ENCODE assay signal across 15 cellular contexts in genomic region chr10:70603439-70603778, GRCh38. TPM values are rescaled to one million over a fixed set of nuclear protein-coding genes. Genes with fewer than 3 reads are reported as not detected.
DNase-seq lines count a peak whose midpoint lies in the region; ATAC-seq, FAIRE-seq and TF ChIP-seq lines count a peak whose summit lies in the region.
"Had no signal": no experiment of that assay in that cellular context is flagged by ENCODE, and none has a peak within 500 bp of the region (broad histone marks: within the 10 kb centered on the region; RNA-seq: fewer than 3 reads in every experiment).

No MANE protein-coding gene starts in this region.

- H3K9me3 ChIP-seq in CD4-positive, alpha-beta memory T cell (ENCODE audit: control insufficient read depth in 1 of 2, low read length in 2 of 2) = no peaks in the 10 kb centered on the region
- H3K9me3 ChIP-seq in GM12878 (replicated peaks; ENCODE audit: control insufficient read depth, insufficient read depth, low read length) = no peaks in the 10 kb centered on the region

- no peak for TF ChIP-seq CTCF in activated CD8-positive, alpha-beta T cell treated with anti-CD3 and anti-CD28 coated beads for 36 hours (IDR thresholded peaks at IDR 0.05)
- TF ChIP-seq CTCF in GM12878 (IDR thresholded peaks at IDR 0.05 in 2 of 3, conservative IDR thresholded peaks at IDR 0.05 in 1 of 3; ENCODE audit: control insufficient read depth in 2 of 3, extremely low read depth in 1 of 3, insufficient read depth in 1 of 3, low read depth in 3 of 3, low read length in 3 of 3) = no peak

- peaks cover 24 to 61% (median 43%) of the 10 kb centered on the region in 4 donors for H3K4me1 Mint-ChIP-seq in CD4-positive, alpha-beta memory T cell
- peaks cover 59% of the 10 kb centered on the region for H3K4me1 Mint-ChIP-seq in activated CD8-positive, alpha-beta T cell treated with anti-CD3 and anti-CD28 coated beads for 36 hours (ENCODE audit: low read depth)

- H3K27me3 ChIP-seq in CD4-positive, alpha-beta memory T cell (ENCODE audit: insufficient read depth, low read length) = no peaks in the 10 kb centered on the region
- no peaks in the 10 kb centered on the region for H3K27me3 ChIP-seq in GM12878 (replicated peaks in 1 of 2; ENCODE audit: control insufficient read depth in 2 of 2, insufficient read depth in 2 of 2, low read length in 1 of 2)

- SMC1A ChIA-PET in GM12878 (lab: Charles Lee; ENCODE audit: uncharacterized antibody, unreplicated experiment) = no interaction called here

- no peak overlapping the region for H3K4me2 ChIP-seq in GM12878 (ENCODE audit: control insufficient read depth, insufficient read depth)
- H3K4me2 ChIP-seq: PC-9 had no signal

- 48% methylated on average over 6 of the region's 6 CpGs for WGBS in GM12878 (ENCODE audit: insufficient coverage, insufficient replicate concordance, low lambda C conversion rate, missing lambda C conversion rate)

- no peak for FAIRE-seq in GM12878 (lab: Jason Lieb, UNC)

- H3K9me3 Mint-ChIP-seq in CD4-positive, alpha-beta memory T cell = no peaks in the 10 kb centered on the region
- H3K9me3 Mint-ChIP-seq in activated CD8-positive, alpha-beta T cell treated with anti-CD3 and anti-CD28 coated beads for 36 hours = no peaks in the 10 kb centered on the region
- H3K9me3 Mint-ChIP-seq: HFFc6 had no signal

- H3K4me3 ChIP-seq in CD4-positive, alpha-beta memory T cell (ENCODE audit: low read length in 2 of 2) = peak overlapping the region in 1 of 2 donors; percentile 56
- H3K4me3 ChIP-seq in GM12878 = no peak overlapping the region
- H3K4me3 ChIP-seq: PC-9 had no signal

- intact Hi-C loops in CD4-positive, alpha-beta memory T cell (cut with micrococcal nuclease) = loop anchor here (2.0 kb wide), 2 partner anchors 25 to 45 kb away; no protein-coding TSS in a partner anchor
- intact Hi-C loops in activated CD8-positive, alpha-beta T cell treated with anti-CD3 and anti-CD28 coated beads for 36 hours (cut with micrococcal nuclease) = loop anchor here (1.0 kb wide), 1 partner anchor 25 kb away; no protein-coding TSS in a partner anchor
- intact Hi-C loops in GM12878 (cut with micrococcal nuclease; ENCODE audit: unreplicated experiment) = no loop called here

- H3K36me3 Mint-ChIP-seq in CD4-positive, alpha-beta memory T cell = peaks cover 6 to 18% of the 10 kb centered on the region in 2 donors
- H3K36me3 Mint-ChIP-seq in activated CD8-positive, alpha-beta T cell treated with anti-CD3 and anti-CD28 coated beads for 36 hours (ENCODE audit: low read depth) = peaks cover 34% of the 10 kb centered on the region
- H3K36me3 Mint-ChIP-seq: mesothelial cell of epicardium had no signal

- no peaks in the 10 kb centered on the region for H4K20me1 ChIP-seq in GM12878 (ENCODE audit: control insufficient read depth, insufficient read depth)

- no TSS peak for BruUV-seq in GM12878 (replicated peaks; lab: Mats Ljungman, UMichigan)

- peak overlapping the region; percentile 93 to 98 (median 96) for H3K4me3 Mint-ChIP-seq in CD4-positive, alpha-beta memory T cell
- peak overlapping the region; percentile 98 for H3K4me3 Mint-ChIP-seq in activated CD8-positive, alpha-beta T cell treated with anti-CD3 and anti-CD28 coated beads for 36 hours
- H3K4me3 Mint-ChIP-seq: HFFc6, mesothelial cell of epicardium had no signal

- H2AFZ ChIP-seq in GM12878 (ENCODE audit: control insufficient read depth, low read depth, low read length) = no peak overlapping the region
- H2AFZ ChIP-seq: PC-9 had no signal

- peak overlapping the region; percentile 53 for H3K27ac ChIP-seq in CD4-positive, alpha-beta memory T cell (ENCODE audit: low read depth, low read length)
- no peak overlapping the region for H3K27ac ChIP-seq in GM12878 (ENCODE audit: control insufficient read depth, insufficient read depth)
- H3K27ac ChIP-seq: PC-9 had no signal

- no peaks in the 10 kb centered on the region for H3K79me2 ChIP-seq in GM12878 (ENCODE audit: control insufficient read depth, insufficient read depth, low read length)

- TF ChIP-seq EP300 in GM12878 (IDR thresholded peaks at IDR 0.05; ENCODE audit: borderline replicate concordance in 1 of 2, control insufficient read depth in 1 of 2, low read depth in 2 of 2, low read length in 2 of 2) = no peak

- in situ Hi-C loops in GM12878 (cut with MboI) = no loop called here
- in situ Hi-C loops in G401 (cut with HindIII; ENCODE audit: low sequenced_read_pairs) = no loop called here

- CTCF ChIA-PET in CD4-positive, alpha-beta memory T cell (lab: Charles Lee; ENCODE audit: partially characterized antibody) = no interaction called here
- CTCF ChIA-PET in activated CD8-positive, alpha-beta T cell treated with anti-CD3 and anti-CD28 coated beads for 36 hours (lab: Charles Lee) = interaction anchor here (1.2 kb wide), 1 partner anchor 12 kb away, joined by 3 read pairs; no protein-coding TSS in a partner anchor
- CTCF ChIA-PET in GM12878 (lab: Yijun Ruan, JAX) = interaction anchor here (0.6 kb wide), 1 partner anchor 10 kb away, joined by 3 read pairs; no protein-coding TSS in a partner anchor

- peak in 2 of 5 donors; percentile 15 to 41 for DNase-seq in CD4-positive, alpha-beta memory T cell
- DNase-seq in activated CD8-positive, alpha-beta T cell treated with anti-CD3 and anti-CD28 coated beads for 36 hours = peak; percentile 79
- DNase-seq in GM12878 (ENCODE audit: low read depth, low spot score) (no peak), G401 (ENCODE audit: low spot score) (no peak), superior temporal gyrus (ENCODE audit: extremely low spot score) (no peak), iPS-NIHi11 (ENCODE audit: low spot score) (no peak), NCI-H2171 (lab: John Stamatoyannopoulos, UW) (no peak)
- peak; percentile 52 for DNase-seq in stimulated activated CD8-positive, alpha-beta memory T cell treated with anti-CD3 and anti-CD28 coated beads, Interleukin-12 subunit alpha, Interleukin-12 subunit beta, amount 100 ng/mL, for 1 hour (ENCODE audit: low read depth)
- DNase-seq: cerebellar nuclear complex, erythroblast, HFFc6, MM.1S, NCI-H2227 treated with DMSO at 0.1 percent for 48 hours, PC-9 had no signal

- H3K27me3 Mint-ChIP-seq in CD4-positive, alpha-beta memory T cell = no peaks in the 10 kb centered on the region
- H3K27me3 Mint-ChIP-seq in activated CD8-positive, alpha-beta T cell treated with anti-CD3 and anti-CD28 coated beads for 36 hours = no peaks in the 10 kb centered on the region

- RAD21 ChIA-PET in GM12878 (lab: Charles Lee; ENCODE audit: unreplicated experiment) = no interaction called here

- H3K4me1 ChIP-seq in CD4-positive, alpha-beta memory T cell (ENCODE audit: insufficient read depth, low read length) = peaks cover 44% of the 10 kb centered on the region
- H3K4me1 ChIP-seq in GM12878 (ENCODE audit: control insufficient read depth, insufficient read depth, low read length) = no peaks in the 10 kb centered on the region

- TF ChIP-seq RAD21 in GM12878 (IDR thresholded peaks at IDR 0.05; ENCODE audit: insufficient read depth, low read depth, low read length) = no peak

- H3K36me3 ChIP-seq in CD4-positive, alpha-beta memory T cell (ENCODE audit: insufficient read depth, low read length) = no peaks in the 10 kb centered on the region
- no peaks in the 10 kb centered on the region for H3K36me3 ChIP-seq in GM12878 (ENCODE audit: control insufficient read depth in 2 of 2, insufficient read depth in 2 of 2, low read length in 1 of 2)

- ATAC-seq in activated CD8-positive, alpha-beta T cell treated with anti-CD3 and anti-CD28 coated beads for 36 hours = peak; percentile 31
- no peak for ATAC-seq in GM12878

- no peak overlapping the region for H3K9ac ChIP-seq in GM12878 (ENCODE audit: control insufficient read depth, insufficient read depth, low read length)

- peak overlapping the region; percentile 19 to 97 (median 88) for H3K27ac Mint-ChIP-seq in CD4-positive, alpha-beta memory T cell
- peak overlapping the region; percentile 97 for H3K27ac Mint-ChIP-seq in activated CD8-positive, alpha-beta T cell treated with anti-CD3 and anti-CD28 coated beads for 36 hours
- H3K27ac Mint-ChIP-seq: HFFc6, mesothelial cell of epicardium had no signal

- POLR2A ChIA-PET in CD4-positive, alpha-beta memory T cell (lab: Charles Lee; ENCODE audit: partially characterized antibody) = interaction anchor here (1.1 to 4.2 kb wide), 3 partner anchors 13 to 44 kb away, joined by 5 to 28 read pairs (median 8); no protein-coding TSS in a partner anchor
- POLR2A ChIA-PET in activated CD8-positive, alpha-beta T cell treated with anti-CD3 and anti-CD28 coated beads for 36 hours (lab: Charles Lee) = interaction anchor here (1.1 to 1.7 kb wide), 3 partner anchors 9 to 29 kb away, joined by 3 to 6 read pairs (median 5); no protein-coding TSS in a partner anchor
- POLR2A ChIA-PET in GM12878 (lab: Charles Lee) = no interaction called here

- TF ChIP-seq POLR2A in GM12878 (IDR thresholded peaks at IDR 0.05; ENCODE audit: low read depth, low read length) = no peak

RNA-seq across cellular contexts. Expression of gene PRF1, which starts 0.9 kb away (rescaled TPM):
- total RNA-seq in CD4-positive, alpha-beta memory T cell = 10 to 100 TPM; 18.0 to 19.5 TPM
- polyA plus RNA-seq in CD4-positive, alpha-beta memory T cell = 10 to 100 TPM; 65.0 to 67.5 TPM
- total RNA-seq in activated CD8-positive, alpha-beta T cell treated with anti-CD3 and anti-CD28 coated beads for 36 hours = 100 to 1,000 TPM; 107 to 113 TPM
- 13.7 and 18.8 TPM in 2 replicates for total RNA-seq in GM12878 (2013; cell fraction: nucleolus; rRNA removed)
- total RNA-seq in GM12878 (2014; rRNA removed) = 1.1 and 1.9 TPM in 2 replicates
- total RNA-seq in GM12878 (2014; rRNA removed; fragmentation: Illumina TruSeq; extraction: Trizol) = 1.1 and 1.4 TPM in 2 replicates
- 1.5 and 1.8 TPM in 2 replicates for total RNA-seq in GM12878 (2021)
- polyA plus RNA-seq in GM12878 (2011; ENCODE audit: low read depth) = 1.3 TPM
- polyA plus RNA-seq in GM12878 (2011; rRNA removed) = 5.5 and 15.7 TPM in 2 replicates
- polyA plus RNA-seq in GM12878 (2011; cell fraction: cytosol; rRNA removed) = 22.9 and 31.0 TPM in 2 replicates
- polyA plus RNA-seq in GM12878 (2011; cell fraction: nucleus; rRNA removed) = 9.8 and 13.4 TPM in 2 replicates
- polyA plus RNA-seq in GM12878 (2012) = 1.2 and 1.3 TPM in 2 replicates
- 0.84 and 2.6 TPM in 2 replicates for polyA plus RNA-seq in GM12878 (2014; fragmentation: Illumina TruSeq; extraction: Trizol)
- polyA plus RNA-seq in GM12878 (2014; fragmentation: Nextera tagmentation; extraction: Ambion mirVana) = 1 to 10 TPM; 1.7 to 1.9 TPM
- polyA plus RNA-seq in GM12878 (2014; rRNA removed) = 0.97 and 1.3 TPM in 2 replicates
- under 1 TPM; 0.88 to 1.00 TPM for polyA plus RNA-seq in GM12878 (2016; fragmentation: Nextera tagmentation; extraction: Ambion mirVana)
- polyA minus RNA-seq in GM12878 (2011; rRNA and poly(A)+ RNA removed) = 24.3 and 26.7 TPM in 2 replicates
- 9.3 and 10.8 TPM in 2 replicates for polyA minus RNA-seq in GM12878 (2011; cell fraction: cytosol; rRNA and poly(A)+ RNA removed)
- polyA minus RNA-seq in GM12878 (2011; cell fraction: nucleus; rRNA and poly(A)+ RNA removed) = 5.0 and 7.0 TPM in 2 replicates
- total RNA-seq in G401 (2014; rRNA removed; shearing (Covaris generic)) = not detected in 2 replicates
- total RNA-seq: HFFc6, PC-9 had no signal

Comparison
In these comparisons a context has a peak if more than half of its experiments do, and no peak if none do; other contexts are left out.
1. DNase-seq: peak in activated CD8-positive, alpha-beta T cell treated with anti-CD3 and anti-CD28 coated beads for 36 hours (single experiment) and stimulated activated CD8-positive, alpha-beta memory T cell treated with anti-CD3 and anti-CD28 coated beads, Interleukin-12 subunit alpha, Interleukin-12 subunit beta, amount 100 ng/mL, for 1 hour (single experiment); none in GM12878 (single experiment), G401 (single experiment), superior temporal gyrus (single experiment), iPS-NIHi11 (single experiment) and NCI-H2171 (single experiment).